ENCODE assay signal across 39 cellular contexts in the genomic region with DNA sequence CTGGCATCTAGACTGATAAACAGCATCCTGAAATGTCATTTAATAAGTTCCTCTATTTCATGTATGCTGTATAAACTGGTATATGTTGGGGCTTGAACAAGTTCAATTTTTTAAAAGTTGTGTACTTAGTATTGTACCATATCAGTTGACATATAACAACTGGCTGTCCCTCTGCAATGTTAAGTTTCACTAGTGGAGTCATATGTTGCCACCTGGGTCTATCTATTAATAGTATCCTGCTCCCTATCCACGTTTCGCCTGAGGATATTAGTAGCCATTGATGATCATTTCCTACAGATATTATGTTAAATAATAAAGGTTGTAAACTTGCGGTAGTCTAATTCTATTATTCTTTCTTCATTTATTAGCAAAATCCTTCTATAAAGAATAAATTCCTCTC.
"Had no signal": no experiment of that assay in that cellular context is flagged by ENCODE, and none has a peak within 500 bp of the region (broad histone marks: within the 10 kb centered on the region; RNA-seq: fewer than 3 reads in every experiment).

No MANE protein-coding gene starts in this region.

- H3K27ac Mint-ChIP-seq: activated B cell treated with CpG ODN at 0.5 μM for 24 hours; activated CD4-positive, alpha-beta memory T cell treated with anti-CD3 and anti-CD28 coated beads for 36 hours; activated CD4-positive, alpha-beta T cell treated with anti-CD3 and anti-CD28 coated beads, Interleukin-2, amount 10 ng/mL, durations not matched to agents 24 days and 14 days; activated CD8-positive, alpha-beta T cell treated with anti-CD3 and anti-CD28 coated beads for 36 hours; activated naive CD4-positive, alpha-beta T cell treated with anti-CD3 and anti-CD28 coated beads for 36 hours; activated naive CD4-positive, alpha-beta T cell treated with anti-CD3 and anti-CD28 coated beads, Interleukin-2, amount 50 U/mL, for 72 hours; activated naive CD8-positive, alpha-beta T cell treated with anti-CD3 and anti-CD28 coated beads, Interleukin-2, amount 10 ng/mL, durations not matched to agents 7 days and 5 days; activated naive CD8-positive, alpha-beta T cell treated with anti-CD3 and anti-CD28 coated beads, Interleukin-2, amount 50 U/mL, for 24 hours; activated T-cell treated with anti-CD3 and anti-CD28 coated beads, Interleukin-2, amount 50 U/mL, for 72 hours; activated T-helper 1 cell treated with anti-CD3 and anti-CD28 coated beads, Interleukin-12 subunit alpha, Interleukin-12 subunit beta, Interleukin-2, Interleukin-4 antibody, amounts not matched to agents 30 ng/mL and 10 ng/mL and 1 ng/mL, durations not matched to agents 14 hours and 24 hours and 36 hours; activated T-helper 17 cell treated with anti-CD3 and anti-CD28 coated beads, Interleukin-2, amount 50 U/mL, for 72 hours; T-helper 1 cell treated with Interleukin-12 subunit alpha and Interleukin-12 subunit beta and Interleukin-4 antibody, amounts not matched to agents 30 μg/mL and 1 μg/mL, for 36 hours; T-helper 2 cell treated with Interferon-gamma antibody and Interleukin-4, amounts not matched to agents 5 μg/mL and 100 μg/mL, for 36 hours had no signal

- DNase-seq: activated B cell treated with CpG ODN at 0.5 μM for 24 hours; activated CD4-positive, alpha-beta memory T cell treated with anti-CD3 and anti-CD28 coated beads for 36 hours; activated CD4-positive, alpha-beta T cell treated with anti-CD3 and anti-CD28 coated beads for 4 hours; activated CD4-positive, alpha-beta T cell treated with anti-CD3 and anti-CD28 coated beads, Interleukin-2, amount 10 ng/mL, durations not matched to agents 24 days and 14 days; activated CD4-positive, alpha-beta T cell treated with anti-CD3 and anti-CD28 coated beads, Interleukin-2, amount 50 U/mL, for 1 hour; activated CD4-positive, alpha-beta T cell treated with anti-CD3 and anti-CD28 coated beads, Interleukin-2, amount 50 U/mL, for 4 hours; activated CD4-positive, CD25-positive, alpha-beta regulatory T cell treated with anti-CD3 and anti-CD28 coated beads, Interleukin-2, amount 50 U/mL, for 72 hours; activated CD8-positive, alpha-beta memory T cell treated with anti-CD3 and anti-CD28 coated beads, Interleukin-2, amount 50 U/mL, for 4 hours; activated CD8-positive, alpha-beta T cell treated with anti-CD3 and anti-CD28 coated beads for 36 hours; activated effector memory CD4-positive, alpha-beta T cell treated with anti-CD3 and anti-CD28 coated beads, Interleukin-2, amount 50 U/mL, for 16 hours; activated gamma-delta T cell treated with Interleukin-2 at 50 U/mL for 16 hours; activated naive CD4-positive, alpha-beta T cell; activated naive CD4-positive, alpha-beta T cell treated with anti-CD3 and anti-CD28 coated beads for 36 hours; activated naive CD4-positive, alpha-beta T cell treated with anti-CD3 and anti-CD28 coated beads, Interleukin-2, amount 50 U/mL, for 16 hours; activated naive CD8-positive, alpha-beta T cell treated with anti-CD3 and anti-CD28 coated beads, Interleukin-2, amount 10 ng/mL, durations not matched to agents 7 days and 5 days; activated naive CD8-positive, alpha-beta T cell treated with anti-CD3 and anti-CD28 coated beads, Interleukin-2, amount 50 U/mL, for 24 hours; activated T-cell treated with anti-CD3 and anti-CD28 coated beads for 4 hours; activated T-cell treated with anti-CD3 and anti-CD28 coated beads, Interleukin-2, amount 50 U/mL, for 1 hour; activated T-cell treated with anti-CD3 and anti-CD28 coated beads, Interleukin-2, amount 50 U/mL, for 4 hours; activated T-cell treated with anti-CD3 and anti-CD28 coated beads, Interleukin-2, amount 50 U/mL, for 72 hours; amygdala; anterior cingulate cortex; caudate nucleus; cerebellar nuclear complex; T-helper 1 cell; T-helper 2 cell; T-helper 9 cell had no signal

- H3K27me3 ChIP-seq: ascending aorta, cardiac muscle cell had no signal

- H3K4me3 Mint-ChIP-seq: activated B cell treated with CpG ODN at 0.5 μM for 24 hours; activated CD4-positive, alpha-beta memory T cell treated with anti-CD3 and anti-CD28 coated beads for 36 hours; activated CD4-positive, alpha-beta T cell treated with anti-CD3 and anti-CD28 coated beads, Interleukin-2, amount 10 ng/mL, durations not matched to agents 24 days and 14 days; activated CD8-positive, alpha-beta T cell treated with anti-CD3 and anti-CD28 coated beads for 36 hours; activated naive CD4-positive, alpha-beta T cell treated with anti-CD3 and anti-CD28 coated beads for 36 hours; activated naive CD8-positive, alpha-beta T cell treated with anti-CD3 and anti-CD28 coated beads, Interleukin-2, amount 10 ng/mL, durations not matched to agents 7 days and 5 days; activated naive CD8-positive, alpha-beta T cell treated with anti-CD3 and anti-CD28 coated beads, Interleukin-2, amount 50 U/mL, for 24 hours; activated T-cell treated with anti-CD3 and anti-CD28 coated beads, Interleukin-2, amount 50 U/mL, for 4 hours; activated T-cell treated with anti-CD3 and anti-CD28 coated beads, Interleukin-2, amount 50 U/mL, for 72 hours; activated T-helper 1 cell treated with anti-CD3 and anti-CD28 coated beads, Interleukin-12 subunit alpha, Interleukin-12 subunit beta, Interleukin-2, Interleukin-4 antibody, amounts not matched to agents 30 ng/mL and 10 ng/mL and 1 ng/mL, durations not matched to agents 14 hours and 24 hours and 36 hours; activated T-helper 17 cell treated with anti-CD3 and anti-CD28 coated beads, Interleukin-2, amount 50 U/mL, for 72 hours; brain; central memory CD8-positive, alpha-beta T cell; T-helper 1 cell treated with Interleukin-12 subunit alpha and Interleukin-12 subunit beta and Interleukin-4 antibody, amounts not matched to agents 30 μg/mL and 1 μg/mL, for 36 hours; T-helper 2 cell treated with Interferon-gamma antibody and Interleukin-4, amounts not matched to agents 5 μg/mL and 100 μg/mL, for 36 hours had no signal

- FAIRE-seq: bronchial epithelial cell, TTC549 had no signal

- H3K4me1 Mint-ChIP-seq: activated B cell treated with CpG ODN at 0.5 μM for 24 hours; activated naive CD8-positive, alpha-beta T cell treated with anti-CD3 and anti-CD28 coated beads, Interleukin-2, amount 10 ng/mL, durations not matched to agents 7 days and 5 days; central memory CD8-positive, alpha-beta T cell had no signal

- H3K27me3 Mint-ChIP-seq: activated B cell treated with CpG ODN at 0.5 μM for 24 hours; activated CD4-positive, alpha-beta memory T cell treated with anti-CD3 and anti-CD28 coated beads for 36 hours; activated CD4-positive, alpha-beta T cell treated with anti-CD3 and anti-CD28 coated beads, Interleukin-2, amount 10 ng/mL, durations not matched to agents 24 days and 14 days; activated CD8-positive, alpha-beta T cell treated with anti-CD3 and anti-CD28 coated beads for 36 hours; activated naive CD8-positive, alpha-beta T cell treated with anti-CD3 and anti-CD28 coated beads, Interleukin-2, amount 10 ng/mL, durations not matched to agents 7 days and 5 days; activated naive CD8-positive, alpha-beta T cell treated with anti-CD3 and anti-CD28 coated beads, Interleukin-2, amount 50 U/mL, for 24 hours; activated T-helper 17 cell treated with anti-CD3 and anti-CD28 coated beads, Interleukin-2, amount 50 U/mL, for 72 hours; brain; central memory CD8-positive, alpha-beta T cell had no signal

- H3K36me3 ChIP-seq: ascending aorta, cardiac muscle cell had no signal

- H3K4me1 ChIP-seq: ascending aorta had no signal

- ATAC-seq: activated CD8-positive, alpha-beta T cell treated with anti-CD3 and anti-CD28 coated beads for 36 hours; activated naive CD4-positive, alpha-beta T cell treated with anti-CD3 and anti-CD28 coated beads, Interleukin-2, amount 50 U/mL, for 72 hours; activated naive CD8-positive, alpha-beta T cell treated with anti-CD3 and anti-CD28 coated beads, Interleukin-2, amount 50 U/mL, for 24 hours; activated T-cell treated with anti-CD3 and anti-CD28 coated beads, Interleukin-2, amount 50 U/mL, for 4 hours; activated T-cell treated with anti-CD3 and anti-CD28 coated beads, Interleukin-2, amount 50 U/mL, for 72 hours; activated T-helper 17 cell treated with anti-CD3 and anti-CD28 coated beads, Interleukin-2, amount 50 U/mL, for 72 hours had no signal

- H3K27ac ChIP-seq: ascending aorta, cardiac muscle cell, VCaP had no signal

- H3K4me3 ChIP-seq: ascending aorta, cardiac muscle cell had no signal

- H3K9me3 Mint-ChIP-seq: activated T-helper 17 cell treated with anti-CD3 and anti-CD28 coated beads, Interleukin-2, amount 50 U/mL, for 72 hours; central memory CD8-positive, alpha-beta T cell had no signal
